In genomic region chr12:60257063-60257462, GRCh38 we compare ENCODE assay signal across 13 cellular contexts.
DNase-seq lines count a peak whose midpoint lies in the region; ATAC-seq, FAIRE-seq and TF ChIP-seq lines count a peak whose summit lies in the region.
"Had no signal": no experiment of that assay in that cellular context is flagged by ENCODE, and none has a peak within 500 bp of the region (broad histone marks: within the 10 kb centered on the region; RNA-seq: fewer than 3 reads in every experiment).

No MANE protein-coding gene starts in this region.

- no peak for TF ChIP-seq EP300 in esophagus muscularis mucosa (IDR thresholded peaks at IDR 0.05)

- H4K20me1 ChIP-seq in astrocyte (ENCODE audit: insufficient read depth, low read length) = no peaks in the 10 kb centered on the region

- CTCF ChIA-PET in AG04450 (lab: Charles Lee) = interaction anchor here (0.8 to 1.7 kb wide), 5 partner anchors 24 to 853 kb away, joined by 3 to 15 read pairs (median 3); no protein-coding TSS in a partner anchor

- peaks cover 11% of the 10 kb centered on the region for H3K4me1 Mint-ChIP-seq in astrocyte (ENCODE audit: low read depth, unreplicated experiment)
- H3K4me1 Mint-ChIP-seq: activated naive CD4-positive, alpha-beta T cell treated with anti-CD3 and anti-CD28 coated beads, Interleukin-2, amount 10 ng/mL, durations not matched to agents 7 days and 5 days; CD8-positive, alpha-beta memory T cell had no signal

- H3K36me3 ChIP-seq in astrocyte (ENCODE audit: insufficient read depth, low read length) = no peaks in the 10 kb centered on the region
- H3K36me3 ChIP-seq in kidney epithelial cell (ENCODE audit: control insufficient read depth, insufficient read depth, low read length) = no peaks in the 10 kb centered on the region
- no peaks in the 10 kb centered on the region for H3K36me3 ChIP-seq in esophagus muscularis mucosa

- H3K4me3 ChIP-seq in AG04450 (ENCODE audit: low read depth, low read length) (no peak overlapping the region), astrocyte (ENCODE audit: insufficient read depth, low read depth, low read length) (no peak overlapping the region), kidney epithelial cell (ENCODE audit: low read depth, low read length) (no peak overlapping the region), esophagus muscularis mucosa (no peak overlapping the region)

- WGBS in esophagus muscularis mucosa = 35% methylated on average over 1 of the region's 1 CpG

- H3K9ac ChIP-seq in astrocyte (ENCODE audit: low read length) = no peak overlapping the region

- H3K4me3 Mint-ChIP-seq in astrocyte (ENCODE audit: unreplicated experiment) = peak overlapping the region; percentile 20
- H3K4me3 Mint-ChIP-seq: activated naive CD4-positive, alpha-beta T cell treated with anti-CD3 and anti-CD28 coated beads, Interleukin-2, amount 10 ng/mL, durations not matched to agents 7 days and 5 days; CD8-positive, alpha-beta memory T cell had no signal

- H2AFZ ChIP-seq in astrocyte (ENCODE audit: low read depth, low read length) = peak overlapping the region; percentile 6

- peaks cover 7% of the 10 kb centered on the region for H3K4me1 ChIP-seq in astrocyte (ENCODE audit: insufficient read depth, low read length)
- H3K4me1 ChIP-seq in esophagus muscularis mucosa = peaks cover 0 to 8% (median 4%) of the 10 kb centered on the region in 4 donors

- peak overlapping the region; percentile 28 for H3K4me2 ChIP-seq in astrocyte (ENCODE audit: low read length)

- H3K36me3 Mint-ChIP-seq in astrocyte (ENCODE audit: low read depth, unreplicated experiment) = no peaks in the 10 kb centered on the region
- H3K36me3 Mint-ChIP-seq: activated naive CD4-positive, alpha-beta T cell treated with anti-CD3 and anti-CD28 coated beads, Interleukin-2, amount 10 ng/mL, durations not matched to agents 7 days and 5 days; CD8-positive, alpha-beta memory T cell had no signal

- no peaks in the 10 kb centered on the region for H3K79me2 ChIP-seq in astrocyte (ENCODE audit: insufficient read depth, low read length)

- no peak for ATAC-seq in GM19452 (IDR thresholded peaks at IDR 0.05; ENCODE audit: unreplicated experiment)

- TF ChIP-seq POLR2A in esophagus muscularis mucosa (IDR thresholded peaks at IDR 0.05; ENCODE audit: low read depth) = no peak
- no peak for TF ChIP-seq POLR2A in GM12891 (IDR thresholded peaks at IDR 0.05; ENCODE audit: low read depth, low read length)

- H3K9me3 ChIP-seq in AG04450 (ENCODE audit: control insufficient read depth, insufficient read depth, low read length) (no peaks in the 10 kb centered on the region), astrocyte (ENCODE audit: insufficient read depth, low read depth, low read length) (no peaks in the 10 kb centered on the region), esophagus muscularis mucosa (no peaks in the 10 kb centered on the region)

- no peak overlapping the region for H3K27ac ChIP-seq in AG04450 (ENCODE audit: low read depth, low read length)
- no peak overlapping the region for H3K27ac ChIP-seq in astrocyte (ENCODE audit: low read depth, low read length)
- no peak overlapping the region for H3K27ac ChIP-seq in esophagus muscularis mucosa (replicated peaks in 1 of 4)

- intact Hi-C loops in esophagus muscularis mucosa (cut with DNase I) = no loop called here

- POLR2A ChIA-PET in AG04450 (lab: Yijun Ruan, JAX) = no interaction called here

- peak; percentile 73 for FAIRE-seq in astrocyte (lab: Jason Lieb, UNC)
- FAIRE-seq in GM12891 (lab: Jason Lieb, UNC) = no peak
- FAIRE-seq: GM18507 had no signal

- TF ChIP-seq CTCF in AG04450 (IDR thresholded peaks at IDR 0.05; ENCODE audit: low read depth, low read length) = peak; percentile 29
- TF ChIP-seq CTCF in astrocyte (IDR thresholded peaks at IDR 0.05; ENCODE audit: insufficient read depth, low read depth, low read length) = peak; percentile 14
- peak; percentile 14 for TF ChIP-seq CTCF in kidney epithelial cell (IDR thresholded peaks at IDR 0.05; ENCODE audit: insufficient read depth, low read length, poor library complexity, severe bottlenecking)
- no peak for TF ChIP-seq CTCF in esophagus muscularis mucosa (IDR thresholded peaks at IDR 0.05)

- DNase-seq in AG04450 (ENCODE audit: low read depth, low spot score) (peak; percentile 59), HT1080 (ENCODE audit: low read depth) (peak; percentile 74), astrocyte (ENCODE audit: low read depth) (peak; percentile 85), kidney epithelial cell (ENCODE audit: low read depth) (no peak), esophagus muscularis mucosa (ENCODE audit: extremely low spot score) (no peak), GM12891 (ENCODE audit: insufficient read length, low spot score) (no peak), putamen (ENCODE audit: low spot score) (no peak)
- DNase-seq: activated naive CD4-positive, alpha-beta T cell treated with anti-CD3 and anti-CD28 coated beads, Interleukin-2, amount 10 ng/mL, durations not matched to agents 7 days and 5 days; CD8-positive, alpha-beta memory T cell; foreskin melanocyte; NCI-H526 had no signal

- H3K27me3 Mint-ChIP-seq in astrocyte (ENCODE audit: low read depth, unreplicated experiment) = no peaks in the 10 kb centered on the region
- H3K27me3 Mint-ChIP-seq: activated naive CD4-positive, alpha-beta T cell treated with anti-CD3 and anti-CD28 coated beads, Interleukin-2, amount 10 ng/mL, durations not matched to agents 7 days and 5 days; CD8-positive, alpha-beta memory T cell had no signal

- H3K27me3 ChIP-seq in AG04450 (ENCODE audit: control insufficient read depth, insufficient read depth, low read length) (no peaks in the 10 kb centered on the region), astrocyte (ENCODE audit: insufficient read depth, low read length) (no peaks in the 10 kb centered on the region), kidney epithelial cell (ENCODE audit: control insufficient read depth, insufficient read depth, low read length) (no peaks in the 10 kb centered on the region), esophagus muscularis mucosa (no peaks in the 10 kb centered on the region)

- H3K9me3 Mint-ChIP-seq in astrocyte (ENCODE audit: unreplicated experiment) = no peaks in the 10 kb centered on the region

- peak overlapping the region; percentile 93 for H3K27ac Mint-ChIP-seq in astrocyte (ENCODE audit: unreplicated experiment)
- H3K27ac Mint-ChIP-seq: activated naive CD4-positive, alpha-beta T cell treated with anti-CD3 and anti-CD28 coated beads, Interleukin-2, amount 10 ng/mL, durations not matched to agents 7 days and 5 days; CD8-positive, alpha-beta memory T cell had no signal

TF ChIP-seq in GM12891, 5 proteins besides CTCF, POLR2A, EP300 and RAD21:
- TF ChIP-seq SPI1 (IDR thresholded peaks at IDR 0.05; ENCODE audit: low read depth, low read length) (no peak), TAF1 (IDR thresholded peaks at IDR 0.05; ENCODE audit: low read depth, low read length) (no peak), POLR2AphosphoS5 (IDR thresholded peaks at IDR 0.05; ENCODE audit: low read depth, low read length) (no peak), POU2F2 (IDR thresholded peaks at IDR 0.05; ENCODE audit: low read depth, low read length) (no peak), PAX5 (IDR thresholded peaks at IDR 0.05; ENCODE audit: insufficient read depth, low read length, severe bottlenecking) (no peak)

Comparison
In these comparisons a context has a peak if more than half of its experiments do, and no peak if none do; other contexts are left out.
1. DNase-seq: peak in AG04450 (single experiment), HT1080 (single experiment) and astrocyte (single experiment); none in kidney epithelial cell (single experiment), esophagus muscularis mucosa (single experiment), GM12891 (single experiment) and putamen (single experiment).
2. CTCF ChIP-seq: peak in AG04450 (single experiment), astrocyte (single experiment) and kidney epithelial cell (single experiment); none in esophagus muscularis mucosa (0 of 3).